ENCODE assay signal across 1 cellular context in the genomic region with DNA sequence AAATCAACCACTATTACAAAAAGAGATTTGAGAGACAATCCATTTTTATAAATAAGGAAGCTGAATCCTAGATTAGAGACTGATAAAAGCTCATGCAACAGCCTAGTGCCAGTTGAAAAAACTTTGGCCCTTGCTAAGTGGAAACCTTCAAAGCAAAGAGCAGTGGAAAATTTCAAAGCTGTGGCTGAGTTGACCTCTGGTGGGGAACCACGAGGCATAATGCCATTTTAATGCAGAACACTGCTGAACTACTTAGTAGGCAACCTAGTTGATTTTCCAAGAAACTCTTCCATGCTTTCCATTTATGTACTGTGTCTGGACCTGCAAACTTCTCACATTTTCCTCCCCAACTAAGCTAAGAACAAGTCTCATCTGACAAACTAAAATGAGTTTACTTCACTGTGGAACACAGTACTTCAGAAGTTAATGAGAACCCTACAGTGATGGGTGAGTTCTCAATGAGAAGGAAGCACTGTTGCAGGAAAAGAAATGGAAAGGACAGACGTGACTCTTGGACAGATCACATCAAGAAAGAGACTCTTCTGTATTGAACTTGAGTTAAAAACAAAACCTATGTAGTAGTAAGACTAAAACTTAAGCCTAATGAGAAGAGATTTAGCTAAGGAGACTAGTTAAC.
TF ChIP-seq lines count a peak whose summit lies in the region.

No MANE protein-coding gene starts in this region.

TF ChIP-seq in HEK293, 187 proteins besides CTCF, POLR2A, EP300 and RAD21 (continued from another document):
- TF ChIP-seq, protein P1, sequence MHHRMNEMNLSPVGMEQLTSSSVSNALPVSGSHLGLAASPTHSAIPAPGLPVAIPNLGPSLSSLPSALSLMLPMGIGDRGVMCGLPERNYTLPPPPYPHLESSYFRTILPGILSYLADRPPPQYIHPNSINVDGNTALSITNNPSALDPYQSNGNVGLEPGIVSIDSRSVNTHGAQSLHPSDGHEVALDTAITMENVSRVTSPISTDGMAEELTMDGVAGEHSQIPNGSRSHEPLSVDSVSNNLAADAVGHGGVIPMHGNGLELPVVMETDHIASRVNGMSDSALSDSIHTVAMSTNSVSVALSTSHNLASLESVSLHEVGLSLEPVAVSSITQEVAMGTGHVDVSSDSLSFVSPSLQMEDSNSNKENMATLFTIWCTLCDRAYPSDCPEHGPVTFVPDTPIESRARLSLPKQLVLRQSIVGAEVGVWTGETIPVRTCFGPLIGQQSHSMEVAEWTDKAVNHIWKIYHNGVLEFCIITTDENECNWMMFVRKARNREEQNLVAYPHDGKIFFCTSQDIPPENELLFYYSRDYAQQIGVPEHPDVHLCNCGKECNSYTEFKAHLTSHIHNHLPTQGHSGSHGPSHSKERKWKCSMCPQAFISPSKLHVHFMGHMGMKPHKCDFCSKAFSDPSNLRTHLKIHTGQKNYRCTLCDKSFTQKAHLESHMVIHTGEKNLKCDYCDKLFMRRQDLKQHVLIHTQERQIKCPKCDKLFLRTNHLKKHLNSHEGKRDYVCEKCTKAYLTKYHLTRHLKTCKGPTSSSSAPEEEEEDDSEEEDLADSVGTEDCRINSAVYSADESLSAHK (tag by site-specific recombination; IDR thresholded peaks at IDR 0.05): no peak
- TF ChIP-seq ZNF501 (tag by site-specific recombination; IDR thresholded peaks at IDR 0.05) (no peak), ZNF274 (IDR thresholded peaks at IDR 0.05; ENCODE audit: low read length) (no peak), ZNF274 (tag by site-specific recombination; IDR thresholded peaks at IDR 0.05; ENCODE audit: borderline replicate concordance) (no peak), ZNF473 (tag by site-specific recombination; IDR thresholded peaks at IDR 0.05) (no peak), ZNF654 (tag by site-specific recombination; IDR thresholded peaks at IDR 0.05; ENCODE audit: low read depth) (no peak), OSR2 (tag by site-specific recombination; IDR thresholded peaks at IDR 0.05) (no peak), ZNF23 (tag by site-specific recombination; IDR thresholded peaks at IDR 0.05; ENCODE audit: borderline replicate concordance) (no peak), ZNF350 (tag by site-specific recombination; IDR thresholded peaks at IDR 0.05) (no peak), KLF10 (tag by site-specific recombination; IDR thresholded peaks at IDR 0.05) (no peak)
- TF ChIP-seq, protein P2, sequence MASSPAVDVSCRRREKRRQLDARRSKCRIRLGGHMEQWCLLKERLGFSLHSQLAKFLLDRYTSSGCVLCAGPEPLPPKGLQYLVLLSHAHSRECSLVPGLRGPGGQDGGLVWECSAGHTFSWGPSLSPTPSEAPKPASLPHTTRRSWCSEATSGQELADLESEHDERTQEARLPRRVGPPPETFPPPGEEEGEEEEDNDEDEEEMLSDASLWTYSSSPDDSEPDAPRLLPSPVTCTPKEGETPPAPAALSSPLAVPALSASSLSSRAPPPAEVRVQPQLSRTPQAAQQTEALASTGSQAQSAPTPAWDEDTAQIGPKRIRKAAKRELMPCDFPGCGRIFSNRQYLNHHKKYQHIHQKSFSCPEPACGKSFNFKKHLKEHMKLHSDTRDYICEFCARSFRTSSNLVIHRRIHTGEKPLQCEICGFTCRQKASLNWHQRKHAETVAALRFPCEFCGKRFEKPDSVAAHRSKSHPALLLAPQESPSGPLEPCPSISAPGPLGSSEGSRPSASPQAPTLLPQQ (tag by site-specific recombination; IDR thresholded peaks at IDR 0.05): no peak
- TF ChIP-seq, protein P3, sequence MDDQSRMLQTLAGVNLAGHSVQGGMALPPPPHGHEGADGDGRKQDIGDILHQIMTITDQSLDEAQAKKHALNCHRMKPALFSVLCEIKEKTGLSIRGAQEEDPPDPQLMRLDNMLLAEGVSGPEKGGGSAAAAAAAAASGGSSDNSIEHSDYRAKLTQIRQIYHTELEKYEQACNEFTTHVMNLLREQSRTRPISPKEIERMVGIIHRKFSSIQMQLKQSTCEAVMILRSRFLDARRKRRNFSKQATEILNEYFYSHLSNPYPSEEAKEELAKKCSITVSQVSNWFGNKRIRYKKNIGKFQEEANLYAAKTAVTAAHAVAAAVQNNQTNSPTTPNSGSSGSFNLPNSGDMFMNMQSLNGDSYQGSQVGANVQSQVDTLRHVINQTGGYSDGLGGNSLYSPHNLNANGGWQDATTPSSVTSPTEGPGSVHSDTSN (CRISPR knock-in tag; IDR thresholded peaks at IDR 0.05): no peak
- TF ChIP-seq, protein P4, sequence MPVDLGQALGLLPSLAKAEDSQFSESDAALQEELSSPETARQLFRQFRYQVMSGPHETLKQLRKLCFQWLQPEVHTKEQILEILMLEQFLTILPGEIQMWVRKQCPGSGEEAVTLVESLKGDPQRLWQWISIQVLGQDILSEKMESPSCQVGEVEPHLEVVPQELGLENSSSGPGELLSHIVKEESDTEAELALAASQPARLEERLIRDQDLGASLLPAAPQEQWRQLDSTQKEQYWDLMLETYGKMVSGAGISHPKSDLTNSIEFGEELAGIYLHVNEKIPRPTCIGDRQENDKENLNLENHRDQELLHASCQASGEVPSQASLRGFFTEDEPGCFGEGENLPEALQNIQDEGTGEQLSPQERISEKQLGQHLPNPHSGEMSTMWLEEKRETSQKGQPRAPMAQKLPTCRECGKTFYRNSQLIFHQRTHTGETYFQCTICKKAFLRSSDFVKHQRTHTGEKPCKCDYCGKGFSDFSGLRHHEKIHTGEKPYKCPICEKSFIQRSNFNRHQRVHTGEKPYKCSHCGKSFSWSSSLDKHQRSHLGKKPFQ (tag by site-specific recombination; IDR thresholded peaks at IDR 0.05): no peak
- TF ChIP-seq, protein P5, sequence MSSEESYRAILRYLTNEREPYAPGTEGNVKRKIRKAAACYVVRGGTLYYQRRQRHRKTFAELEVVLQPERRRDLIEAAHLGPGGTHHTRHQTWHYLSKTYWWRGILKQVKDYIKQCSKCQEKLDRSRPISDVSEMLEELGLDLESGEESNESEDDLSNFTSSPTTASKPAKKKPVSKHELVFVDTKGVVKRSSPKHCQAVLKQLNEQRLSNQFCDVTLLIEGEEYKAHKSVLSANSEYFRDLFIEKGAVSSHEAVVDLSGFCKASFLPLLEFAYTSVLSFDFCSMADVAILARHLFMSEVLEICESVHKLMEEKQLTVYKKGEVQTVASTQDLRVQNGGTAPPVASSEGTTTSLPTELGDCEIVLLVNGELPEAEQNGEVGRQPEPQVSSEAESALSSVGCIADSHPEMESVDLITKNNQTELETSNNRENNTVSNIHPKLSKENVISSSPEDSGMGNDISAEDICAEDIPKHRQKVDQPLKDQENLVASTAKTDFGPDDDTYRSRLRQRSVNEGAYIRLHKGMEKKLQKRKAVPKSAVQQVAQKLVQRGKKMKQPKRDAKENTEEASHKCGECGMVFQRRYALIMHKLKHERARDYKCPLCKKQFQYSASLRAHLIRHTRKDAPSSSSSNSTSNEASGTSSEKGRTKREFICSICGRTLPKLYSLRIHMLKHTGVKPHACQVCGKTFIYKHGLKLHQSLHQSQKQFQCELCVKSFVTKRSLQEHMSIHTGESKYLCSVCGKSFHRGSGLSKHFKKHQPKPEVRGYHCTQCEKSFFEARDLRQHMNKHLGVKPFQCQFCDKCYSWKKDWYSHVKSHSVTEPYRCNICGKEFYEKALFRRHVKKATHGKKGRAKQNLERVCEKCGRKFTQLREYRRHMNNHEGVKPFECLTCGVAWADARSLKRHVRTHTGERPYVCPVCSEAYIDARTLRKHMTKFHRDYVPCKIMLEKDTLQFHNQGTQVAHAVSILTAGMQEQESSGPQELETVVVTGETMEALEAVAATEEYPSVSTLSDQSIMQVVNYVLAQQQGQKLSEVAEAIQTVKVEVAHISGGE (tag by site-specific recombination; conservative IDR thresholded peaks at IDR 0.05; ENCODE audit: low read depth): no peak
- TF ChIP-seq, protein P6, sequence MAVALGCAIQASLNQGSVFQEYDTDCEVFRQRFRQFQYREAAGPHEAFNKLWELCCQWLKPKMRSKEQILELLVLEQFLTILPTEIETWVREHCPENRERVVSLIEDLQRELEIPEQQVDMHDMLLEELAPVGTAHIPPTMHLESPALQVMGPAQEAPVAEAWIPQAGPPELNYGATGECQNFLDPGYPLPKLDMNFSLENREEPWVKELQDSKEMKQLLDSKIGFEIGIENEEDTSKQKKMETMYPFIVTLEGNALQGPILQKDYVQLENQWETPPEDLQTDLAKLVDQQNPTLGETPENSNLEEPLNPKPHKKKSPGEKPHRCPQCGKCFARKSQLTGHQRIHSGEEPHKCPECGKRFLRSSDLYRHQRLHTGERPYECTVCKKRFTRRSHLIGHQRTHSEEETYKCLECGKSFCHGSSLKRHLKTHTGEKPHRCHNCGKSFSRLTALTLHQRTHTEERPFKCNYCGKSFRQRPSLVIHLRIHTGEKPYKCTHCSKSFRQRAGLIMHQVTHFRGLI (tag by site-specific recombination; IDR thresholded peaks at IDR 0.05): no peak
TF ChIP-seq in HEK293: peak in this region for 0.
